Comparison of ENCODE assay signal across 6 cellular contexts in the genomic region with DNA sequence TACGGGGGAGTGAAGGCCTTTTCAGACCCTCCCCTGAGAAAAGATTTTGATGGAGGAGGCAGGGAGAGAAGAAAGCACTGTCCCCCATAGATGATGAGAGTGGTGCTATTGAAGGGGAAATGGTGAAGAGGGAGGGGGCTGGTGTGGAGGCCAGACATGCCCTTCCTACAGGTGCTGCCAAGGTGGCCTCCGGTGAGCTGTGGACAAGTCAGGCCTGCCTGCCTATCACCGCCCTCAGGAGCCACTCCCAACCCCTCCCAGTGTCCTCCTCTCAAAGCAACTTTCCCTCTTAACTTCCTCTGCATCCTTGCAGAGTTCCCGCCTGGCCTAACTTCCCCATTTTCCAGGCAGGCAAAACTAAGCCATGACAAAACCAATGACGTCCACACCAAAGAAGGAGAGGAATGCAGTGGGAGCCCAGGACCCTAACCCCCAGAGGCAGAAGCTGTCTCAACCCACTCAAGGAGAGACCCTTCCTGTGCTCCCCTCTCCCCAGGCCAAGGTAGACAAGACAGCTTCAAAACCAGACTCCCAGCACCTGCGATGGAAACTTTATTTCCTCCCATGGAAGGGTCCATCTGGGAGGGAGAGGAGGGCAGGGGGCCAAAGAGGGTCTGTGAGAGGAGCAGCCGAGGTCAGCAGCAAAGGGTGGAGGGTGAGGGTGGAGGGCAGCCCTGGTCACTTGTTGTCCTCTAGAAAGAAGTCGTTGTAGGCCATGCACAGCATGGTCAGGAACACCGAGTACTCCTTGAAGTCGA. TPM values are rescaled to one million over a fixed set of nuclear protein-coding genes. Genes with fewer than 3 reads are reported as not detected.
DNase-seq lines count a peak whose midpoint lies in the region; ATAC-seq and TF ChIP-seq lines count a peak whose summit lies in the region.

No MANE protein-coding gene starts in this region.

- H3K18ac ChIP-seq in neuronal stem cell (ENCODE audit: low read length), result peak overlapping the region; percentile 63

- CTCF ChIA-PET in MCF 10A (lab: Yijun Ruan, JAX), result interaction anchor here (0.7 to 11.3 kb wide), 10 partner anchors 10 to 1561 kb away, joined by 3 to 224 read pairs (median 4); partner anchors contain the start of genes S100A14, S100A2, S100A3 and S100A4

- TF ChIP-seq CTCF in MCF 10A (IDR thresholded peaks at IDR 0.05; ENCODE audit: unreplicated experiment), result no peak

- no peak overlapping the region for H2AFZ ChIP-seq in neuronal stem cell (ENCODE audit: low read length)

- BruUV-seq in MCF 10A (replicated peaks; lab: Mats Ljungman, UMichigan), result no TSS peak

- peak overlapping the region; percentile 2 for H2BK120ac ChIP-seq in neuronal stem cell (ENCODE audit: low read depth, low read length)

- peaks cover 32% of the 10 kb centered on the region for H3K36me3 Mint-ChIP-seq in MCF 10A (ENCODE audit: insufficient read depth, unreplicated experiment)

- no CpG with 5 or more reads among the region's 10 CpGs for WGBS in neuronal stem cell (ENCODE audit: extremely low coverage in 2 of 2, insufficient read length in 2 of 2, insufficient replicate concordance in 1 of 2), 2 donors

- H3K4me3 ChIP-seq in neuronal stem cell (ENCODE audit: low read length in 2 of 2), result no peak overlapping the region

- intact Hi-C loops in MCF 10A (cut with micrococcal nuclease), result no loop called here

- H3K27ac Mint-ChIP-seq in MCF 10A (ENCODE audit: low read depth, unreplicated experiment), result peak overlapping the region; percentile 75

- ATAC-seq in GM21786 (IDR thresholded peaks at IDR 0.05; ENCODE audit: unreplicated experiment), result no peak

- H4K8ac ChIP-seq in neuronal stem cell (ENCODE audit: low read depth, low read length), result no peak overlapping the region

- H3K23ac ChIP-seq in neuronal stem cell (ENCODE audit: low read depth, low read length, poor library complexity), result peak overlapping the region; percentile 8

- H2BK15ac ChIP-seq in neuronal stem cell (ENCODE audit: low read length), result peak overlapping the region; percentile 39

- no peaks in the 10 kb centered on the region for H3K79me1 ChIP-seq in neuronal stem cell (ENCODE audit: low read depth, low read length)

- H3K4me3 Mint-ChIP-seq in MCF 10A (ENCODE audit: unreplicated experiment), result peak overlapping the region; percentile 99

- no peak overlapping the region for H3K4me2 ChIP-seq in neuronal stem cell (ENCODE audit: insufficient read depth, low read length, poor library complexity, severe bottlenecking)

- no peak overlapping the region for H3K4ac ChIP-seq in neuronal stem cell (ENCODE audit: low read length)

- H4K91ac ChIP-seq in neuronal stem cell (ENCODE audit: low read depth, low read length, poor library complexity), result peak overlapping the region; percentile 3

- peaks cover 0 to 45% (median 3%) of the 10 kb centered on the region in 3 experiments for H3K27me3 ChIP-seq in neuronal stem cell (ENCODE audit: control insufficient read depth in 3 of 3, insufficient read depth in 3 of 3, low read depth in 1 of 3, low read length in 3 of 3)

- H2BK5ac ChIP-seq in neuronal stem cell (ENCODE audit: low read length), result no peak overlapping the region

- POLR2A ChIA-PET in MCF 10A (lab: Yijun Ruan, JAX), result interaction anchor here (0.6 to 36.1 kb wide), 9 partner anchors 18 to 1999 kb away, joined by 3 to 2106 read pairs (median 11); partner anchors contain the start of genes CHTOP, RPS27, S100A14 and S100A16

- peak overlapping the region; percentile 61 for H2BK12ac ChIP-seq in neuronal stem cell (ENCODE audit: low read length)

- DNase-seq in HT1080 (ENCODE audit: low read depth) (peak; percentile 40), MCF 10A (ENCODE audit: unreplicated experiment) (peak; percentile 77), neuronal stem cell (ENCODE audit: low spot score) (no peak), hypothalamus (lab: John Stamatoyannopoulos, UW) (no peak), NCI-H2196 treated with DMSO at 0.1 percent for 48 hours (lab: John Stamatoyannopoulos, UW; ENCODE audit: unreplicated experiment) (no peak)

- H3K4me1 Mint-ChIP-seq in MCF 10A (ENCODE audit: insufficient read depth, unreplicated experiment), result peaks cover 79% of the 10 kb centered on the region

- no peaks in the 10 kb centered on the region for H3K36me3 ChIP-seq in neuronal stem cell (replicated peaks in 1 of 2; ENCODE audit: control insufficient read depth in 2 of 2, insufficient read depth in 2 of 2, low read length in 2 of 2)

- peak overlapping the region; percentile 78 for H2AK5ac ChIP-seq in neuronal stem cell (ENCODE audit: low read depth, low read length)

- no peaks in the 10 kb centered on the region for H3K9me3 Mint-ChIP-seq in MCF 10A (ENCODE audit: unreplicated experiment)

- H3K14ac ChIP-seq in neuronal stem cell (ENCODE audit: low read length), result no peak overlapping the region

- H3K4me1 ChIP-seq in neuronal stem cell (ENCODE audit: control insufficient read depth in 2 of 2, insufficient read depth in 1 of 2, low read depth in 1 of 2, low read length in 2 of 2), result peaks cover 0 to 30% of the 10 kb centered on the region in 2 donors

- H3K27ac ChIP-seq in neuronal stem cell (replicated peaks; ENCODE audit: low read length), result no peak overlapping the region

- H3K9me3 ChIP-seq in neuronal stem cell (replicated peaks in 1 of 2; ENCODE audit: control insufficient read depth in 2 of 2, insufficient read depth in 1 of 2, low read depth in 1 of 2, low read length in 2 of 2), result no peaks in the 10 kb centered on the region

- peak overlapping the region; percentile 22 for H3K9ac ChIP-seq in neuronal stem cell (ENCODE audit: low read depth, low read length, poor library complexity)

- H3K27me3 Mint-ChIP-seq in MCF 10A (ENCODE audit: insufficient read depth, unreplicated experiment), result no peaks in the 10 kb centered on the region

RNA-seq across cellular contexts. Expression of gene S100A6, which starts 1.0 kb away (rescaled TPM):
- 1,050 and 1,792 TPM in 2 replicates for total RNA-seq in HT1080 (2014; rRNA removed; shearing (Covaris generic))
- polyA plus RNA-seq in HT1080 (2015; cell fraction: cytosol; rRNA removed), result 745 and 972 TPM in 2 replicates
- 321 and 373 TPM in 2 replicates for polyA plus RNA-seq in HT1080 (2015; cell fraction: nucleus; rRNA removed)
- total RNA-seq in MCF 10A (2022), result 2,571 and 2,904 TPM in 2 replicates
- 17.2 TPM for polyA plus RNA-seq in neuronal stem cell (2013, experiment 1 of 2)
- polyA plus RNA-seq in neuronal stem cell (2013, experiment 2 of 2), result 17.4 TPM

RNA-seq across cellular contexts. Expression of gene S100A5, which starts 3.9 kb away (rescaled TPM):
- 0.53 and 2.4 TPM in 2 replicates for total RNA-seq in HT1080 (2014; rRNA removed; shearing (Covaris generic))
- 1.8 and 2.3 TPM in 2 replicates for polyA plus RNA-seq in HT1080 (2015; cell fraction: cytosol; rRNA removed)
- polyA plus RNA-seq in HT1080 (2015; cell fraction: nucleus; rRNA removed), result 0.67 and 1.1 TPM in 2 replicates
- total RNA-seq in MCF 10A (2022), result not detected in 2 replicates
- not detected for polyA plus RNA-seq in neuronal stem cell (2013, experiment 1 of 2)
- polyA plus RNA-seq in neuronal stem cell (2013, experiment 2 of 2), result not detected

RNA-seq across cellular contexts. Expression of gene S100A4, which starts 8.8 kb away (rescaled TPM):
- total RNA-seq in HT1080 (2014; rRNA removed; shearing (Covaris generic)), result 25.4 and 29.0 TPM in 2 replicates
- 3.0 and 6.2 TPM in 2 replicates for polyA plus RNA-seq in HT1080 (2015; cell fraction: cytosol; rRNA removed)
- 0.99 and 2.7 TPM in 2 replicates for polyA plus RNA-seq in HT1080 (2015; cell fraction: nucleus; rRNA removed)
- total RNA-seq in MCF 10A (2022), result 27.2 and 60.7 TPM in 2 replicates
- 51.2 TPM for polyA plus RNA-seq in neuronal stem cell (2013, experiment 1 of 2)
- 52.2 TPM for polyA plus RNA-seq in neuronal stem cell (2013, experiment 2 of 2)

RNA-seq across cellular contexts. Expression of gene S100A3, which starts 12.3 kb away (rescaled TPM):
- 9.6 and 14.4 TPM in 2 replicates for total RNA-seq in HT1080 (2014; rRNA removed; shearing (Covaris generic))
- polyA plus RNA-seq in HT1080 (2015; cell fraction: cytosol; rRNA removed), result 2.0 and 4.7 TPM in 2 replicates
- 5.3 and 7.3 TPM in 2 replicates for polyA plus RNA-seq in HT1080 (2015; cell fraction: nucleus; rRNA removed)
- 85.7 and 90.0 TPM in 2 replicates for total RNA-seq in MCF 10A (2022)
- 0.07 TPM for polyA plus RNA-seq in neuronal stem cell (2013, experiment 1 of 2)
- polyA plus RNA-seq in neuronal stem cell (2013, experiment 2 of 2), result 0.15 TPM

RNA-seq across cellular contexts. Expression of gene S100A2, which starts 28.8 kb away (rescaled TPM):
- 79.0 and 143 TPM in 2 replicates for total RNA-seq in HT1080 (2014; rRNA removed; shearing (Covaris generic))
- polyA plus RNA-seq in HT1080 (2015; cell fraction: cytosol; rRNA removed), result 95.4 and 136 TPM in 2 replicates
- polyA plus RNA-seq in HT1080 (2015; cell fraction: nucleus; rRNA removed), result 33.8 and 45.6 TPM in 2 replicates
- 5,064 and 5,163 TPM in 2 replicates for total RNA-seq in MCF 10A (2022)
- 0.86 TPM for polyA plus RNA-seq in neuronal stem cell (2013, experiment 1 of 2)
- 0.73 TPM for polyA plus RNA-seq in neuronal stem cell (2013, experiment 2 of 2)

Comparison
In these comparisons a context has a peak if more than half of its experiments do, and no peak if none do; other contexts are left out.
1. DNase-seq: peak in HT1080 (single experiment) and MCF 10A (single experiment); none in neuronal stem cell (single experiment), hypothalamus (0 of 51) and NCI-H2196 treated with DMSO at 0.1 percent for 48 hours (single experiment).